Comparison of ENCODE assay signal across 11 cellular contexts in the genomic region with DNA sequence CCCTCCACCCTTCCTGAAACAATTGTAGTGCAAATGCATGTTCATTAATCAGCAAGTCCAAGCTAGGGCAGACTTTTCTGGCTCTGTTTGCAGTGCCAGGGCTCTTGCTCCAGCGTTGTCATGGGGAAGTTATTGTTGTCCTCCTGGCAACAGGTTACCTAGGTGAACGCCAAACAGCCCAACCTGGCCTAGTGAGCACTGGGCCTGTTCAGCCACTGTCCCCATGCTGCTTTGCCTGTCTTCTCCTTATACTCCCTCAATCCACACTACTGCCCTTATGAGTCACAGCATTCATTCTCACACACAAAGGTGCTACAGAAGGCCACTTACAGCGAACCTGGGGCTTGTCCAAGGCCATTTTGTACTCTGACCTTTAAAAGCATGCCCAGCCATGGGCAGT. TPM values are rescaled to one million over a fixed set of nuclear protein-coding genes. Genes with fewer than 3 reads are reported as not detected.
DNase-seq lines count a peak whose midpoint lies in the region; ATAC-seq, FAIRE-seq and TF ChIP-seq lines count a peak whose summit lies in the region.
"Had no signal": no experiment of that assay in that cellular context is flagged by ENCODE, and none has a peak within 500 bp of the region (broad histone marks: within the 10 kb centered on the region; RNA-seq: fewer than 3 reads in every experiment).

No MANE protein-coding gene starts in this region.

- no peak overlapping the region for H3K27ac Mint-ChIP-seq in activated CD4-positive, alpha-beta T cell treated with anti-CD3 and anti-CD28 coated beads, Interleukin-2, amount 10 ng/mL, durations not matched to agents 24 days and 14 days

- TF ChIP-seq POLR2A in HCT116 (IDR thresholded peaks at IDR 0.05; ENCODE audit: borderline replicate concordance, extremely low read depth, insufficient read depth, insufficient read length): no peak

- DNase-seq in HCT116 (ENCODE audit: low read depth, low spot score): peak; percentile 35
- peak; percentile 91 for DNase-seq in RCC 7860 (ENCODE audit: low spot score)
- peak; percentile 81 for DNase-seq in glomerular endothelial cell (ENCODE audit: extremely low read depth, low read depth, low spot score)
- DNase-seq in pons (ENCODE audit: low spot score): peak; percentile 48
- DNase-seq in MM.1S: no peak
- no peak for DNase-seq in stimulated activated CD8-positive, alpha-beta memory T cell treated with anti-CD3 and anti-CD28 coated beads, Interleukin-4, amount 100 ng/mL, for 48 hours
- DNase-seq in NCI-H128 (lab: John Stamatoyannopoulos, UW; ENCODE audit: unreplicated experiment): no peak
- DNase-seq in activated CD4-positive, alpha-beta T cell treated with anti-CD3 and anti-CD28 coated beads, Interleukin-2, amount 10 ng/mL, durations not matched to agents 24 days and 14 days: no peak
- DNase-seq: effector CD4-positive, alpha-beta T cell; T-helper 1 cell had no signal

- CTCF ChIA-PET in HCT116 (lab: Charles Lee): no interaction called here

- no peaks in the 10 kb centered on the region for H3K79me2 ChIP-seq in HCT116 (ENCODE audit: insufficient read depth, low read length)
- H3K79me2 ChIP-seq in MM.1S (ENCODE audit: low read length): no peaks in the 10 kb centered on the region

- H3K27ac ChIP-seq in HCT116 (ENCODE audit: low read depth, low read length): no peak overlapping the region
- H3K27ac ChIP-seq in MM.1S (ENCODE audit: low read length): no peak overlapping the region

- H3K4me1 ChIP-seq in HCT116 (ENCODE audit: control insufficient read depth in 1 of 2, insufficient read depth in 2 of 2, low read length in 2 of 2) (peaks cover 0 to 18% of the 10 kb centered on the region in 2 experiments; a peak in 2 of 4 replicates), MM.1S (ENCODE audit: low read length) (no peaks in the 10 kb centered on the region)

- intact Hi-C loops in HCT116 (cut with micrococcal nuclease): loop anchor here (10.0 kb wide), 1 partner anchor 490 kb away; no protein-coding TSS in a partner anchor
- intact Hi-C loops in activated CD4-positive, alpha-beta T cell treated with anti-CD3 and anti-CD28 coated beads, Interleukin-2, amount 10 ng/mL, durations not matched to agents 24 days and 14 days (cut with micrococcal nuclease): loop anchor here (10.0 kb wide), 1 partner anchor 870 kb away; no protein-coding TSS in a partner anchor

- H3K9me2 ChIP-seq in HCT116 (ENCODE audit: insufficient read depth) (no peaks in the 10 kb centered on the region), MM.1S (replicated peaks; ENCODE audit: insufficient read depth, low read length) (no peaks in the 10 kb centered on the region)

- H4K20me1 ChIP-seq in HCT116 (ENCODE audit: insufficient read depth) (no peaks in the 10 kb centered on the region), MM.1S (ENCODE audit: insufficient read depth, low read length) (no peaks in the 10 kb centered on the region)

- H3K27me3 ChIP-seq in HCT116 (ENCODE audit: insufficient read depth, low read length) (no peaks in the 10 kb centered on the region), MM.1S (replicated peaks; ENCODE audit: insufficient read depth, low read length) (no peaks in the 10 kb centered on the region)

- TF ChIP-seq RAD21 in HCT116 (IDR thresholded peaks at IDR 0.05; ENCODE audit: low read depth): no peak

- H3K9ac ChIP-seq in HCT116 (ENCODE audit: low read length) (no peak overlapping the region), MM.1S (ENCODE audit: low read length) (no peak overlapping the region)

- FAIRE-seq in RCC 7860 (lab: Jason Lieb, UNC): peak; percentile 91

- POLR2A ChIA-PET in HCT116 (lab: Charles Lee): no interaction called here

- ATAC-seq in HCT116: peak; percentile 67

- BruUV-seq in HCT116 (replicated peaks; lab: Mats Ljungman, UMichigan): no TSS peak

- peaks cover 4% of the 10 kb centered on the region for H3K4me1 Mint-ChIP-seq in activated CD4-positive, alpha-beta T cell treated with anti-CD3 and anti-CD28 coated beads, Interleukin-2, amount 10 ng/mL, durations not matched to agents 24 days and 14 days

- H2AFZ ChIP-seq in HCT116 (ENCODE audit: low read depth, low read length, poor library complexity, severe bottlenecking) (no peak overlapping the region), MM.1S (ENCODE audit: low read length) (no peak overlapping the region)

- H3K4me3 Mint-ChIP-seq in activated CD4-positive, alpha-beta T cell treated with anti-CD3 and anti-CD28 coated beads, Interleukin-2, amount 10 ng/mL, durations not matched to agents 24 days and 14 days: no peak overlapping the region

- H3F3A ChIP-seq in MM.1S (ENCODE audit: insufficient read depth, low read length): no peaks in the 10 kb centered on the region

- TF ChIP-seq CTCF in HCT116 (IDR thresholded peaks at IDR 0.05 in 2 of 3, conservative IDR thresholded peaks at IDR 0.05 in 1 of 3; ENCODE audit: borderline replicate concordance in 1 of 3, insufficient read depth in 1 of 3, low read depth in 2 of 3, low read length in 2 of 3): no peak
- no peak for TF ChIP-seq CTCF in MM.1S (IDR thresholded peaks at IDR 0.05; ENCODE audit: low read length)

- no peaks in the 10 kb centered on the region for H3K36me3 ChIP-seq in HCT116 (ENCODE audit: control insufficient read depth in 1 of 2, insufficient read depth in 2 of 2, low read length in 2 of 2)
- H3K36me3 ChIP-seq in MM.1S (replicated peaks; ENCODE audit: insufficient read depth, low read length): no peaks in the 10 kb centered on the region

- no peaks in the 10 kb centered on the region for H3K36me3 Mint-ChIP-seq in activated CD4-positive, alpha-beta T cell treated with anti-CD3 and anti-CD28 coated beads, Interleukin-2, amount 10 ng/mL, durations not matched to agents 24 days and 14 days (ENCODE audit: low read depth)

- H3K9me3 ChIP-seq in HCT116 (ENCODE audit: control insufficient read depth in 1 of 2, insufficient read depth in 1 of 2, low read depth in 1 of 2, low read length in 2 of 2): no peaks in the 10 kb centered on the region
- no peaks in the 10 kb centered on the region for H3K9me3 ChIP-seq in MM.1S (replicated peaks; ENCODE audit: insufficient read depth, low read length)

- peaks cover 2% of the 10 kb centered on the region for H3K27me3 Mint-ChIP-seq in activated CD4-positive, alpha-beta T cell treated with anti-CD3 and anti-CD28 coated beads, Interleukin-2, amount 10 ng/mL, durations not matched to agents 24 days and 14 days

- no peaks in the 10 kb centered on the region for H3K9me3 Mint-ChIP-seq in activated CD4-positive, alpha-beta T cell treated with anti-CD3 and anti-CD28 coated beads, Interleukin-2, amount 10 ng/mL, durations not matched to agents 24 days and 14 days

- H3K4me2 ChIP-seq in HCT116 (ENCODE audit: low read length): peak overlapping the region; percentile 15; the same call in 1 of the 2 replicates
- H3K4me2 ChIP-seq in MM.1S (ENCODE audit: low read depth, low read length): no peak overlapping the region

- RAD21 ChIA-PET in HCT116 (lab: Charles Lee; ENCODE audit: low non-redundant PET in 1 of 2, low total read pairs in 2 of 2, uncharacterized antibody in 2 of 2, unreplicated experiment in 2 of 2): interaction anchor here in 1 of 2 experiments (0.7 kb wide), 1 partner anchor 34 kb away, joined by 4 read pairs; no protein-coding TSS in a partner anchor

- H3K4me3 ChIP-seq in HCT116 (replicated peaks in 1 of 2; ENCODE audit: low read depth in 1 of 2, low read length in 2 of 2): no peak overlapping the region
- H3K4me3 ChIP-seq in MM.1S (ENCODE audit: low read length): no peak overlapping the region
- H3K4me3 ChIP-seq: skin epidermis had no signal

TF ChIP-seq in HCT116, 20 proteins besides CTCF, POLR2A, EP300 and RAD21 (continues in another document):
- TF ChIP-seq TCF7L2 (IDR thresholded peaks at IDR 0.05; ENCODE audit: borderline replicate concordance, extremely low read depth, insufficient read depth, insufficient read length) (no peak), FOSL1 (IDR thresholded peaks at IDR 0.05; ENCODE audit: low read depth) (no peak), ZNF274 (IDR thresholded peaks at IDR 0.05; ENCODE audit: low read depth, low read length) (no peak), ZFX (IDR thresholded peaks at IDR 0.05) (no peak), CBX3 (IDR thresholded peaks at IDR 0.05; ENCODE audit: low read depth) (no peak), EZH2phosphoT487 (IDR thresholded peaks at IDR 0.05; ENCODE audit: borderline replicate concordance) (no peak)
- TF ChIP-seq, protein P1, sequence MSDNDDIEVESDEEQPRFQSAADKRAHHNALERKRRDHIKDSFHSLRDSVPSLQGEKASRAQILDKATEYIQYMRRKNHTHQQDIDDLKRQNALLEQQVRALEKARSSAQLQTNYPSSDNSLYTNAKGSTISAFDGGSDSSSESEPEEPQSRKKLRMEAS (IDR thresholded peaks at IDR 0.05): no peak
- TF ChIP-seq, protein P2, sequence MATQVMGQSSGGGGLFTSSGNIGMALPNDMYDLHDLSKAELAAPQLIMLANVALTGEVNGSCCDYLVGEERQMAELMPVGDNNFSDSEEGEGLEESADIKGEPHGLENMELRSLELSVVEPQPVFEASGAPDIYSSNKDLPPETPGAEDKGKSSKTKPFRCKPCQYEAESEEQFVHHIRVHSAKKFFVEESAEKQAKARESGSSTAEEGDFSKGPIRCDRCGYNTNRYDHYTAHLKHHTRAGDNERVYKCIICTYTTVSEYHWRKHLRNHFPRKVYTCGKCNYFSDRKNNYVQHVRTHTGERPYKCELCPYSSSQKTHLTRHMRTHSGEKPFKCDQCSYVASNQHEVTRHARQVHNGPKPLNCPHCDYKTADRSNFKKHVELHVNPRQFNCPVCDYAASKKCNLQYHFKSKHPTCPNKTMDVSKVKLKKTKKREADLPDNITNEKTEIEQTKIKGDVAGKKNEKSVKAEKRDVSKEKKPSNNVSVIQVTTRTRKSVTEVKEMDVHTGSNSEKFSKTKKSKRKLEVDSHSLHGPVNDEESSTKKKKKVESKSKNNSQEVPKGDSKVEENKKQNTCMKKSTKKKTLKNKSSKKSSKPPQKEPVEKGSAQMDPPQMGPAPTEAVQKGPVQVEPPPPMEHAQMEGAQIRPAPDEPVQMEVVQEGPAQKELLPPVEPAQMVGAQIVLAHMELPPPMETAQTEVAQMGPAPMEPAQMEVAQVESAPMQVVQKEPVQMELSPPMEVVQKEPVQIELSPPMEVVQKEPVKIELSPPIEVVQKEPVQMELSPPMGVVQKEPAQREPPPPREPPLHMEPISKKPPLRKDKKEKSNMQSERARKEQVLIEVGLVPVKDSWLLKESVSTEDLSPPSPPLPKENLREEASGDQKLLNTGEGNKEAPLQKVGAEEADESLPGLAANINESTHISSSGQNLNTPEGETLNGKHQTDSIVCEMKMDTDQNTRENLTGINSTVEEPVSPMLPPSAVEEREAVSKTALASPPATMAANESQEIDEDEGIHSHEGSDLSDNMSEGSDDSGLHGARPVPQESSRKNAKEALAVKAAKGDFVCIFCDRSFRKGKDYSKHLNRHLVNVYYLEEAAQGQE (IDR thresholded peaks at IDR 0.05; ENCODE audit: low read depth): no peak

RNA-seq across cellular contexts. Expression of a gene that starts 34.6 kb away (rescaled TPM):
- 3.7 TPM for total RNA-seq in HCT116 (2021; ENCODE audit: unreplicated experiment)
- polyA plus RNA-seq in HCT116 (2012): 0.74 and 1.7 TPM in 2 replicates
- 23.7 and 36.9 TPM in 2 replicates for total RNA-seq in glomerular endothelial cell
- 1.3 and 1.8 TPM in 2 replicates for total RNA-seq in activated CD4-positive, alpha-beta T cell treated with anti-CD3 and anti-CD28 coated beads, Interleukin-2, amount 10 ng/mL, durations not matched to agents 24 days and 14 days

Comparison
In these comparisons a context has a peak if more than half of its experiments do, and no peak if none do; other contexts are left out.
1. DNase-seq: peak in HCT116 (single experiment), RCC 7860 (single experiment), glomerular endothelial cell (single experiment) and pons (single experiment); none in MM.1S (single experiment), stimulated activated CD8-positive, alpha-beta memory T cell treated with anti-CD3 and anti-CD28 coated beads, Interleukin-4, amount 100 ng/mL, for 48 hours (single experiment), NCI-H128 (single experiment) and activated CD4-positive, alpha-beta T cell treated with anti-CD3 and anti-CD28 coated beads, Interleukin-2, amount 10 ng/mL, durations not matched to agents 24 days and 14 days (single experiment).